ENCODE assay signal across 11 cellular contexts in the genomic region with DNA sequence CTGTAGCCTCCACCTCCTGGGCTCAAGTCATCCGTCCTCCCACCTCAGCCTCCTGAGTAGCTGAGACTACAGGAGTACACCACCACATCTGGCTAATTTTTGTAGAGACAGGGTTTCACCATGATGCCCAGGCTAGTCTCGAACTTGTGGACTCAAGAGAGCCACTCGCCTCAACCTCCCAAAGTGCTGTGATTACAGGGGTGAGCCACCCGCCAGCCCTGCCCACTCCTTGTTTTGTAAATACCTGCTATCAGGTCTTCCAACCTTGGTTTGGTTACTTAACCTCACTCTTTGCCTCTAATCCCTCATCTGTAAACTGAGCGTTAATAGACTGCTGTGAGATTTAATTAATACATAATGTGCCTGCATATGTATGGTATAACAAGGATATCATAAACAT. TPM values are rescaled to one million over a fixed set of nuclear protein-coding genes. Genes with fewer than 3 reads are reported as not detected.
A peak's percentile ranks its signal among the peaks of the same experiment; 100 is the strongest.
DNase-seq lines count a peak whose midpoint lies in the region; ATAC-seq, FAIRE-seq and TF ChIP-seq lines count a peak whose summit lies in the region.
"Had no signal": no experiment of that assay in that cellular context is flagged by ENCODE, and none has a peak within 500 bp of the region (broad histone marks: within the 10 kb centered on the region; RNA-seq: fewer than 3 reads in every experiment).

No MANE protein-coding gene starts in this region.

- no peaks in the 10 kb centered on the region for H3K27me3 Mint-ChIP-seq in Calu3 (ENCODE audit: unreplicated experiment)

- no peak for FAIRE-seq in pancreas (lab: Jason Lieb, UNC)

- peak overlapping the region; percentile 93; the same call in 1 of the 2 replicates for H2AFZ ChIP-seq in OCI-LY3 (ENCODE audit: low read depth, low read length)

- ATAC-seq in pancreas (no peak), HG03097 (IDR thresholded peaks at IDR 0.05; ENCODE audit: low FRiP score, unreplicated experiment) (no peak), HG03378 (IDR thresholded peaks at IDR 0.05; ENCODE audit: unreplicated experiment) (no peak)

- peaks cover 22% of the 10 kb centered on the region for H3K36me3 Mint-ChIP-seq in Calu3 (ENCODE audit: insufficient read depth, unreplicated experiment)

- H3K27ac ChIP-seq in OCI-LY3 (ENCODE audit: low read length) (no peak overlapping the region), pancreas (peak overlapping the region; percentile 43 to 86 (median 68))

- BruUV-seq in Calu3 (replicated peaks; lab: Mats Ljungman, UMichigan): TSS peak; percentile 38

- H3K4me3 ChIP-seq in OCI-LY3 (ENCODE audit: low read length) (peak overlapping the region; percentile 87), endocrine pancreas (ENCODE audit: control insufficient read depth, insufficient read depth, low read length) (peak overlapping the region; percentile 45), pancreas (peak overlapping the region in 3 of 4 donors; percentile 59 to 66 (median 65)), lower leg skin (ENCODE audit: low read depth, poor library complexity, severe bottlenecking) (no peak overlapping the region)

- 55 to 57% methylated on average over 5 of the region's 5 CpGs for WGBS in pancreas, 2 donors
- WGBS in lower leg skin, 2 donors: 69 to 74% methylated on average over 5 of the region's 5 CpGs

- peaks cover 22% of the 10 kb centered on the region for H3K36me3 ChIP-seq in OCI-LY3 (replicated peaks; ENCODE audit: low read depth, low read length)
- no peaks in the 10 kb centered on the region for H3K36me3 ChIP-seq in endocrine pancreas (ENCODE audit: control insufficient read depth, insufficient read depth, low read length)
- no peaks in the 10 kb centered on the region for H3K36me3 ChIP-seq in pancreas

- TF ChIP-seq POLR2A in lower leg skin (IDR thresholded peaks at IDR 0.05): no peak

- H3K4me1 ChIP-seq in OCI-LY3 (ENCODE audit: low read length): peaks cover 15% of the 10 kb centered on the region
- H3K4me1 ChIP-seq in endocrine pancreas (ENCODE audit: control insufficient read depth, insufficient read depth, low read length): no peaks in the 10 kb centered on the region
- H3K4me1 ChIP-seq in pancreas: no peaks in the 10 kb centered on the region

- intact Hi-C loops in Calu3 (cut with micrococcal nuclease; ENCODE audit: unreplicated experiment): loop anchor here (1.0 to 5.0 kb wide), 3 partner anchors 57 to 94 kb away; no protein-coding TSS in a partner anchor
- intact Hi-C loops in pancreas (cut with DNase I): loop anchor here in 1 of 3 donors (10.0 kb wide), 1 partner anchor 69 kb away; no protein-coding TSS in a partner anchor
- intact Hi-C loops in lower leg skin (cut with DNase I; ENCODE audit: low total_unique reads): loop anchor here (10.0 kb wide), 1 partner anchor 69 kb away; no protein-coding TSS in a partner anchor

- H3K4me3 Mint-ChIP-seq in Calu3 (ENCODE audit: low read depth, unreplicated experiment): peak overlapping the region; percentile 89

- peak overlapping the region; percentile 83 for H3K4me2 ChIP-seq in OCI-LY3 (ENCODE audit: low read length)

- H3K27me3 ChIP-seq in OCI-LY3 (ENCODE audit: low read depth, low read length) (no peaks in the 10 kb centered on the region), endocrine pancreas (ENCODE audit: control insufficient read depth, insufficient read depth, low read length) (no peaks in the 10 kb centered on the region), pancreas (no peaks in the 10 kb centered on the region)

- H3K9me3 Mint-ChIP-seq in Calu3 (ENCODE audit: low read depth, unreplicated experiment): peaks cover under 1% of the 10 kb centered on the region

- H3K27ac Mint-ChIP-seq in Calu3 (ENCODE audit: unreplicated experiment): peak overlapping the region; percentile 63

- TF ChIP-seq CTCF in Calu3 (IDR thresholded peaks at IDR 0.05; ENCODE audit: unreplicated experiment) (no peak), OCI-LY3 (IDR thresholded peaks at IDR 0.05; ENCODE audit: low read depth, low read length) (no peak), pancreas (IDR thresholded peaks at IDR 0.05) (no peak), lower leg skin (IDR thresholded peaks at IDR 0.05) (no peak)

- H4K20me1 ChIP-seq in OCI-LY3 (ENCODE audit: insufficient read depth, low read length): no peaks in the 10 kb centered on the region

- no peak for DNase-seq in Calu3
- no peak for DNase-seq in pancreas
- DNase-seq in lower leg skin (ENCODE audit: low spot score in 2 of 2): no peak
- no peak for DNase-seq in medulla oblongata (ENCODE audit: extremely low spot score)
- DNase-seq: GF-D8; stimulated activated CD4-positive, alpha-beta T cell treated with anti-CD3 and anti-CD28 coated beads, Interleukin-1b, Interleukin-23, amount 100 ng/mL, for 48 hours had no signal

- H3K79me2 ChIP-seq in OCI-LY3 (ENCODE audit: low read length): 0 out of 2 replicates have a peak, but pooled peaks cover 4% of the 10 kb centered on the region

- H3K9me3 ChIP-seq in OCI-LY3 (ENCODE audit: insufficient read depth, low read length): 0 out of 2 replicates have a peak, but pooled peaks cover 4% of the 10 kb centered on the region
- no peaks in the 10 kb centered on the region for H3K9me3 ChIP-seq in endocrine pancreas (ENCODE audit: control insufficient read depth, low read length)
- H3K9me3 ChIP-seq in pancreas: no peaks in the 10 kb centered on the region

- CTCF ChIA-PET in Calu3 (lab: Charles Lee): no interaction called here

- peaks cover 14% of the 10 kb centered on the region for H3K4me1 Mint-ChIP-seq in Calu3 (ENCODE audit: low read depth, unreplicated experiment)

- H3K9ac ChIP-seq in OCI-LY3 (ENCODE audit: low read length) (peak overlapping the region; percentile 72), endocrine pancreas (ENCODE audit: control insufficient read depth, insufficient read depth, low read length) (no peak overlapping the region)

RNA-seq across cellular contexts. Expression of a gene that starts 0.8 kb away (rescaled TPM):
- total RNA-seq in Calu3 (2022) (2.2 and 2.4 TPM in 2 replicates), pancreas (1 to 10 TPM in 3 of 6 donors, under 1 TPM in 3; 0.67 to 3.2 (median 1.3) TPM), lower leg skin (10 to 100 TPM in 2 of 4 donors, 1 to 10 TPM in 2; 3.6 to 12.8 (median 8.7) TPM)
- 1 to 10 TPM in 1 of 2 donors, under 1 TPM in 1; 0.99 to 2.1 TPM for polyA plus RNA-seq in pancreas
- total RNA-seq: T-helper 2 cell treated with Interferon-gamma antibody and Interleukin-4, amounts not matched to agents 100 ng/mL and 5 ng/mL, for 36 hours had no signal

RNA-seq across cellular contexts. Expression of a gene that starts 0.9 kb away (rescaled TPM):
- total RNA-seq in Calu3 (2022) (17.0 and 21.0 TPM in 2 replicates), pancreas (1 to 10 TPM; 2.2 to 4.4 (median 2.5) TPM), lower leg skin (10 to 100 TPM; 40.2 to 65.8 (median 60.0) TPM)
- 1 to 10 TPM in 1 of 2 donors, under 1 TPM in 1; 0.96 to 1.3 TPM for polyA plus RNA-seq in pancreas
